18 cellular contexts compared by ENCODE assay signal in the genomic region with DNA sequence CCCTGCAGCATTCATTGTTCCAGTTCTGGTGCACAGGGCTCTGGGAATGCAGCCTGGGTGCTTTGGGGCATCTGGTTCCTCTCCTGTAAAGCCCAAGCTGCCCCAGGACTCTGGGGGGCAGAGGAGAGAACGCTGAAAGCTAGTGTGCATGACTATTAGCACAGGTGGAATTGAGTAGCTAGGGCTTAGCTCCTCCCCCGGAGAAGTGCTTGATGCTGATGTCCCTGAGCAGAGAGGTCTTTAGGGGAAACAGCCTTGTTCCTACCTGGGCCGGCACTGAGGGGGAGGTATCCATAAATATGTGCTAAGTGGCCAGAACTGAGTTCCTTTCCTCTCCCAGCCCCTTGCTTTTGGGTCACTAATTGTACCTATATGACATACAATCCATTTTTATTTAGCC. TPM values are rescaled to one million over a fixed set of nuclear protein-coding genes. Genes with fewer than 3 reads are reported as not detected.
DNase-seq lines count a peak whose midpoint lies in the region; FAIRE-seq and TF ChIP-seq lines count a peak whose summit lies in the region.
"Had no signal": no experiment of that assay in that cellular context is flagged by ENCODE, and none has a peak within 500 bp of the region (broad histone marks: within the 10 kb centered on the region; RNA-seq: fewer than 3 reads in every experiment).

No MANE protein-coding gene starts in this region.

- no peak overlapping the region for H2BK120ac ChIP-seq in neuronal stem cell (ENCODE audit: low read depth, low read length)

- H3K36me3 ChIP-seq in endodermal cell (ENCODE audit: control insufficient read depth, insufficient read depth, low read length) (no peaks in the 10 kb centered on the region), neuronal stem cell (replicated peaks in 1 of 2; ENCODE audit: control insufficient read depth in 2 of 2, insufficient read depth in 2 of 2, low read length in 2 of 2) (no peaks in the 10 kb centered on the region), small intestine (ENCODE audit: control insufficient read depth in 2 of 2, insufficient read depth in 2 of 2, low read length in 2 of 2) (no peaks in the 10 kb centered on the region)

- H3K23ac ChIP-seq in neuronal stem cell (ENCODE audit: low read depth, low read length, poor library complexity): no peak overlapping the region

- H3K4me1 Mint-ChIP-seq in endodermal cell: peaks cover 20% of the 10 kb centered on the region

- no peak overlapping the region for H4K91ac ChIP-seq in neuronal stem cell (ENCODE audit: low read depth, low read length, poor library complexity)

- H3K4me3 ChIP-seq in GM12875 (ENCODE audit: low read depth, low read length) (peak overlapping the region; percentile 21), endodermal cell (ENCODE audit: low read length) (no peak overlapping the region), neuronal stem cell (ENCODE audit: low read length in 2 of 2) (no peak overlapping the region), small intestine (ENCODE audit: low read depth in 1 of 2, low read length in 2 of 2) (no peak overlapping the region)
- H3K4me3 ChIP-seq: GM23248 had no signal

- H3K27me3 Mint-ChIP-seq in endodermal cell (ENCODE audit: insufficient read depth): peaks cover 40% of the 10 kb centered on the region

- H2BK5ac ChIP-seq in neuronal stem cell (ENCODE audit: low read length): no peak overlapping the region

- H2BK15ac ChIP-seq in neuronal stem cell (ENCODE audit: low read length): no peak overlapping the region

- FAIRE-seq in small intestine (lab: Jason Lieb, UNC): no peak
- FAIRE-seq: D721Med, H54, HepG2, HTR-8/SVneo had no signal

- no peak overlapping the region for H3K14ac ChIP-seq in neuronal stem cell (ENCODE audit: low read length)

- H3K18ac ChIP-seq in neuronal stem cell (ENCODE audit: low read length): no peak overlapping the region

- peaks cover 48% of the 10 kb centered on the region for H3K27me3 ChIP-seq in endodermal cell (ENCODE audit: control insufficient read depth, insufficient read depth, low read length, poor library complexity, severe bottlenecking)
- peaks cover 11 to 31% (median 29%) of the 10 kb centered on the region in 3 experiments for H3K27me3 ChIP-seq in neuronal stem cell (ENCODE audit: control insufficient read depth in 3 of 3, insufficient read depth in 3 of 3, low read depth in 1 of 3, low read length in 3 of 3)
- peaks cover 7 to 16% of the 10 kb centered on the region in 2 donors for H3K27me3 ChIP-seq in small intestine (ENCODE audit: control insufficient read depth in 2 of 2, insufficient read depth in 2 of 2, low read length in 2 of 2)

- H3K27ac Mint-ChIP-seq in endodermal cell: no peak overlapping the region
- H3K27ac Mint-ChIP-seq: B cell; CD4-positive, alpha-beta T cell had no signal

- no peak overlapping the region for H3K4me3 Mint-ChIP-seq in endodermal cell
- H3K4me3 Mint-ChIP-seq: B cell; CD4-positive, alpha-beta T cell had no signal

- peak; percentile 29 for DNase-seq in NCI-H82 (lab: John Stamatoyannopoulos, UW)
- DNase-seq in NCI-H82 treated with DMSO at 0.1 percent for 48 hours (lab: John Stamatoyannopoulos, UW; ENCODE audit: unreplicated experiment): no peak
- peak; percentile 44 for DNase-seq in endodermal cell
- DNase-seq in neuronal stem cell (ENCODE audit: low spot score): no peak
- DNase-seq in midbrain (lab: John Stamatoyannopoulos, UW): no peak
- no peak for DNase-seq in SIG-M5 treated with dmso at 0.1 percent for 504 hours (lab: John Stamatoyannopoulos, UW; ENCODE audit: unreplicated experiment)
- DNase-seq in small intestine: no peak
- DNase-seq: ACHN; CD4-positive, alpha-beta T cell; DMS153; GF-D8; GM23248 had no signal

- no peak overlapping the region for H3K9ac ChIP-seq in endodermal cell (ENCODE audit: extremely low read depth, low read length, poor library complexity, severe bottlenecking)
- H3K9ac ChIP-seq in neuronal stem cell (ENCODE audit: low read depth, low read length, poor library complexity): no peak overlapping the region
- H3K9ac ChIP-seq: GM23248 had no signal

- no peaks in the 10 kb centered on the region for H3K36me3 Mint-ChIP-seq in endodermal cell (ENCODE audit: low read depth)

- H2AFZ ChIP-seq in neuronal stem cell (ENCODE audit: low read length): no peak overlapping the region
- H2AFZ ChIP-seq: GM23248 had no signal

- H2BK12ac ChIP-seq in neuronal stem cell (ENCODE audit: low read length): no peak overlapping the region

- no peaks in the 10 kb centered on the region for H3K9me3 ChIP-seq in endodermal cell (ENCODE audit: control insufficient read depth, low read length)
- H3K9me3 ChIP-seq in neuronal stem cell (replicated peaks in 1 of 2; ENCODE audit: control insufficient read depth in 2 of 2, insufficient read depth in 1 of 2, low read depth in 1 of 2, low read length in 2 of 2): no peaks in the 10 kb centered on the region
- H3K9me3 ChIP-seq in small intestine (ENCODE audit: control insufficient read depth, low read depth): no peaks in the 10 kb centered on the region

- H2AK5ac ChIP-seq in neuronal stem cell (ENCODE audit: low read depth, low read length): no peak overlapping the region

- H3K79me1 ChIP-seq in neuronal stem cell (ENCODE audit: low read depth, low read length): no peaks in the 10 kb centered on the region

- H3K4ac ChIP-seq in neuronal stem cell (ENCODE audit: low read length): peak overlapping the region; percentile 6

- H3K4me1 ChIP-seq in endodermal cell (ENCODE audit: control insufficient read depth, insufficient read depth, low read length) (peaks cover 6% of the 10 kb centered on the region), neuronal stem cell (ENCODE audit: control insufficient read depth in 2 of 2, insufficient read depth in 1 of 2, low read depth in 1 of 2, low read length in 2 of 2) (peaks cover 9 to 25% of the 10 kb centered on the region in 2 donors), small intestine (ENCODE audit: control insufficient read depth in 2 of 2, insufficient read depth in 1 of 2, low read depth in 1 of 2, low read length in 1 of 2) (no peaks in the 10 kb centered on the region)

- 75 to 88% methylated on average over 2 to 3 of the region's 3 CpGs for WGBS in endodermal cell (ENCODE audit: insufficient coverage in 1 of 2, insufficient read length in 1 of 2), 2 experiments
- WGBS in neuronal stem cell (ENCODE audit: extremely low coverage in 2 of 2, insufficient read length in 2 of 2, insufficient replicate concordance in 1 of 2), 2 donors: no CpG with 5 or more reads among the region's 3 CpGs
- WGBS in small intestine, 3 donors: 71 to 81% (median 76%) methylated on average over 3 of the region's 3 CpGs

- no peak overlapping the region for H4K8ac ChIP-seq in neuronal stem cell (ENCODE audit: low read depth, low read length)

- TF ChIP-seq CTCF in GM12875 (IDR thresholded peaks at IDR 0.05; ENCODE audit: borderline replicate concordance, insufficient read depth, low read depth, low read length) (no peak), endodermal cell (conservative IDR thresholded peaks at IDR 0.05) (no peak)

- no peak overlapping the region for H3K4me2 ChIP-seq in neuronal stem cell (ENCODE audit: insufficient read depth, low read length, poor library complexity, severe bottlenecking)

- H3K27ac ChIP-seq in endodermal cell (ENCODE audit: low read depth, low read length): no peak overlapping the region
- H3K27ac ChIP-seq in neuronal stem cell (replicated peaks; ENCODE audit: low read length): no peak overlapping the region
- H3K27ac ChIP-seq in small intestine (ENCODE audit: low read depth in 1 of 2, low read length in 1 of 2): no peak overlapping the region
- H3K27ac ChIP-seq: GM23248 had no signal

- no peaks in the 10 kb centered on the region for H3K9me3 Mint-ChIP-seq in endodermal cell
- H3K9me3 Mint-ChIP-seq: CD4-positive, alpha-beta T cell had no signal

RNA-seq across cellular contexts. Expression of gene ADCY1, which starts 3.9 kb away (rescaled TPM):
- total RNA-seq in endodermal cell: 10 to 100 TPM; 15.3 to 18.5 TPM
- 5.0 TPM for polyA plus RNA-seq in endodermal cell (2013, experiment 1 of 2)
- polyA plus RNA-seq in endodermal cell (2013, experiment 2 of 2): 5.6 TPM
- 5.1 TPM for polyA plus RNA-seq in neuronal stem cell (2013, experiment 1 of 2)
- polyA plus RNA-seq in neuronal stem cell (2013, experiment 2 of 2): 4.8 TPM
- under 1 TPM in 2 of 3 donors, not detected in 1; under 0.01 to 0.88 TPM for polyA plus RNA-seq in small intestine
- polyA plus RNA-seq: GM23248 had no signal

Comparison
In these comparisons a context has a peak if more than half of its experiments do, and no peak if none do; other contexts are left out.
1. DNase-seq: peak in NCI-H82 (single experiment) and endodermal cell (single experiment); none in NCI-H82 treated with DMSO at 0.1 percent for 48 hours (single experiment), neuronal stem cell (single experiment), midbrain (single experiment), SIG-M5 treated with dmso at 0.1 percent for 504 hours (single experiment) and small intestine (single experiment).